Comparison of ENCODE assay signal across 1 cellular context in genomic region chr7:16753102-16753931, GRCh38.
TF ChIP-seq lines count a peak whose summit lies in the region.

Gene TSPAN13 (plus strand): TSS chr7:16753755. CDS start chr7:16753968, 213 bp downstream.

TF ChIP-seq in HepG2, 621 proteins besides CTCF, POLR2A, EP300 and RAD21 (continued from another document and continues in another):
- TF ChIP-seq ARID4A (CRISPR knock-in tag; IDR thresholded peaks at IDR 0.05; ENCODE audit: borderline replicate concordance) (no peak; the same call in 1 of the 2 replicates), ZNF776 (CRISPR knock-in tag; IDR thresholded peaks at IDR 0.05) (0 out of 2 replicates have a peak, but pooled peaks have one; percentile 45), GMEB1 (CRISPR knock-in tag; IDR thresholded peaks at IDR 0.05; ENCODE audit: borderline replicate concordance) (no peak), CREB1 (IDR thresholded peaks at IDR 0.05) (peak; percentile 76), CREB1 (CRISPR knock-in tag; IDR thresholded peaks at IDR 0.05) (peak; percentile 70), ZFP41 (CRISPR knock-in tag; IDR thresholded peaks at IDR 0.05; ENCODE audit: borderline replicate concordance) (no peak), RARG (CRISPR knock-in tag; IDR thresholded peaks at IDR 0.05; ENCODE audit: low read depth) (no peak), HNF4G (IDR thresholded peaks at IDR 0.05; ENCODE audit: borderline replicate concordance, low read depth, low read length) (no peak), HNF4G (CRISPR knock-in tag; IDR thresholded peaks at IDR 0.05; ENCODE audit: borderline replicate concordance, low read depth) (no peak), SNAPC5 (CRISPR knock-in tag; IDR thresholded peaks at IDR 0.05; ENCODE audit: borderline replicate concordance) (0 out of 2 replicates have a peak, but pooled peaks have one; percentile 66), ZMYM2 (CRISPR knock-in tag; IDR thresholded peaks at IDR 0.05) (no peak), BRCA1 (CRISPR knock-in tag; IDR thresholded peaks at IDR 0.05) (no peak), HOXA3 (CRISPR knock-in tag; IDR thresholded peaks at IDR 0.05) (peak; percentile 28; the same call in 1 of the 2 replicates), GATA4 (IDR thresholded peaks at IDR 0.05; ENCODE audit: borderline replicate concordance, low read depth) (no peak), STAT6 (CRISPR knock-in tag; IDR thresholded peaks at IDR 0.05; ENCODE audit: borderline replicate concordance) (no peak), KMT2A (CRISPR knock-in tag; IDR thresholded peaks at IDR 0.05) (0 out of 2 replicates have a peak, but pooled peaks have one; percentile 4), ZNF574 (CRISPR knock-in tag; IDR thresholded peaks at IDR 0.05) (0 out of 2 replicates have a peak, but pooled peaks have one; percentile 23), ZNF414 (CRISPR knock-in tag; IDR thresholded peaks at IDR 0.05) (0 out of 2 replicates have a peak, but pooled peaks have one; percentile 48), KLF12 (CRISPR knock-in tag; IDR thresholded peaks at IDR 0.05; ENCODE audit: borderline replicate concordance) (peak; percentile 26; the same call in 1 of the 2 replicates), PHF8 (CRISPR knock-in tag; IDR thresholded peaks at IDR 0.05) (peak; percentile 62), TEAD3 (CRISPR knock-in tag; optimal IDR thresholded peaks at IDR 0.05; ENCODE audit: borderline replicate concordance) (peak; percentile 33), PAXIP1 (CRISPR knock-in tag; conservative IDR thresholded peaks at IDR 0.05) (peak; percentile 50; the same call in 1 of the 2 replicates), ZNF747 (CRISPR knock-in tag; IDR thresholded peaks at IDR 0.05; ENCODE audit: borderline replicate concordance) (no peak), IRF2 (CRISPR knock-in tag; IDR thresholded peaks at IDR 0.05) (no peak), NFYC (CRISPR knock-in tag; IDR thresholded peaks at IDR 0.05) (peak; percentile 69), ZMYM4 (CRISPR knock-in tag; IDR thresholded peaks at IDR 0.05) (peak; percentile 80), ZFAT (CRISPR knock-in tag; conservative IDR thresholded peaks at IDR 0.05) (no peak), ZNF34 (CRISPR knock-in tag; IDR thresholded peaks at IDR 0.05; ENCODE audit: borderline replicate concordance) (no peak), ARID5B (CRISPR knock-in tag; IDR thresholded peaks at IDR 0.05) (peak; percentile 64), MATR3 (CRISPR knock-in tag; IDR thresholded peaks at IDR 0.05) (no peak), ZKSCAN8 (CRISPR knock-in tag; IDR thresholded peaks at IDR 0.05; ENCODE audit: borderline replicate concordance) (no peak), SNAPC2 (CRISPR knock-in tag; IDR thresholded peaks at IDR 0.05) (peak; percentile 70; the same call in 1 of the 2 replicates), SP4 (CRISPR knock-in tag; IDR thresholded peaks at IDR 0.05) (peak; percentile 34; the same call in 1 of the 2 replicates), MAX (IDR thresholded peaks at IDR 0.05) (0 out of 2 replicates have a peak, but pooled peaks have one; percentile 5), ZNF713 (CRISPR knock-in tag; IDR thresholded peaks at IDR 0.05) (no peak), HDAC2 (CRISPR knock-in tag; IDR thresholded peaks at IDR 0.05) (peak; percentile 43; the same call in 1 of the 2 replicates), ZNF784 (CRISPR knock-in tag; IDR thresholded peaks at IDR 0.05; ENCODE audit: borderline replicate concordance) (no peak), FOXK1 (CRISPR knock-in tag; IDR thresholded peaks at IDR 0.05; ENCODE audit: borderline replicate concordance, low read depth) (0 out of 2 replicates have a peak, but pooled peaks have one; percentile 9), POGZ (CRISPR knock-in tag; IDR thresholded peaks at IDR 0.05) (0 out of 2 replicates have a peak, but pooled peaks have one; percentile 26)
